In the genomic region with DNA sequence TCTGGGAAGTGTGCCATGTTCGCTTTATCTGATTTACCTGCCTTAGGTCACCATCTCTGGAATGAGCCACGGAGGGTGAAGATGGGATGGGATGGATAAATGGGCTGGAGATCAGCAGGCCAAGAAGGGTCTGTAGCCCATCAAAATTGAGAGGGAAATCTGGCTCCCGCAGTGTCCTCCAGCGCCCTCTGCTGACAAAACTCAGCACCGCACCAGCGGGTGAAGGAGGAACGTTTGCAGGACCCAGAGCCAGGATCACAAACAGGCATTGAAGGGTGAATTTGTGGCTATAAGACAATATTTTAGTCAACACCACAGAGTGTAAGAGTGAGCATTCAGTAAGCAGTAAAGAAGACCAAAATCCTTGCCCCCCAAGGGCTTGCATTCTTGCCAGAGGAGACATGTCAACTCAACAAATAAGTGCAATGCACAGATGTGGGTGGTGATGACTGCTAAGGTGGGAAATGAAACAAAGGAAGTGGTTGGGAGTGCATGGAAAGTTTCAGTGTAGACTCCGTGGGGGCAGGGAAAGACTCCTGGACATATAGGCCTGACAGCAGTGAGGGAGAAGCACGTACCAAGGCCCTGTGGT, we compare ENCODE assay signal across 8 cellular contexts.
DNase-seq lines count a peak whose midpoint lies in the region; ATAC-seq and TF ChIP-seq lines count a peak whose summit lies in the region.

No MANE protein-coding gene starts in this region.

- ATAC-seq in GM18519 (IDR thresholded peaks at IDR 0.05; ENCODE audit: low FRiP score, unreplicated experiment): no peak

- peaks cover 4% of the 10 kb centered on the region for H3K9me3 Mint-ChIP-seq in Calu3 (ENCODE audit: low read depth, unreplicated experiment)
- peaks cover 8% of the 10 kb centered on the region for H3K9me3 Mint-ChIP-seq in mesothelial cell of epicardium

- TF ChIP-seq CTCF in Calu3 (IDR thresholded peaks at IDR 0.05; ENCODE audit: unreplicated experiment) (peak; percentile 48), mesothelial cell of epicardium (IDR thresholded peaks at IDR 0.05; ENCODE audit: unreplicated experiment) (peak; percentile 49)

- H3K4me3 Mint-ChIP-seq in Calu3 (ENCODE audit: low read depth, unreplicated experiment) (no peak overlapping the region), mesothelial cell of epicardium (no peak overlapping the region)

- H3K36me3 Mint-ChIP-seq in Calu3 (ENCODE audit: insufficient read depth, unreplicated experiment) (no peaks in the 10 kb centered on the region), mesothelial cell of epicardium (no peaks in the 10 kb centered on the region)

- CTCF ChIA-PET in Calu3 (lab: Charles Lee) (no interaction called here), HEK293T (lab: Yijun Ruan, JAX) (no interaction called here)

- H3K27me3 Mint-ChIP-seq in Calu3 (ENCODE audit: unreplicated experiment) (peaks cover 27% of the 10 kb centered on the region), mesothelial cell of epicardium (ENCODE audit: low read depth) (peaks cover 12% of the 10 kb centered on the region)

- BruUV-seq in Calu3 (replicated peaks; lab: Mats Ljungman, UMichigan): no TSS peak

- H3K4me1 Mint-ChIP-seq in Calu3 (ENCODE audit: low read depth, unreplicated experiment) (no peaks in the 10 kb centered on the region), mesothelial cell of epicardium (no peaks in the 10 kb centered on the region)

- POLR2A ChIA-PET in HEK293T (lab: Yijun Ruan, JAX): no interaction called here

- intact Hi-C loops in Calu3 (cut with micrococcal nuclease; ENCODE audit: unreplicated experiment): no loop called here

- H3K27ac Mint-ChIP-seq in Calu3 (ENCODE audit: unreplicated experiment) (no peak overlapping the region), mesothelial cell of epicardium (no peak overlapping the region)

- peak; percentile 41 for DNase-seq in Calu3
- DNase-seq in HEK293T (ENCODE audit: extremely low spot score): peak; percentile 51
- peak; percentile 67 for DNase-seq in activated effector memory CD4-positive, alpha-beta T cell treated with anti-CD3 and anti-CD28 coated beads, Interleukin-2, amount 50 U/mL, for 16 hours
- DNase-seq in mesothelial cell of epicardium (ENCODE audit: low spot score in 2 of 2, unreplicated experiment in 2 of 2): no peak
- DNase-seq in COR-L47 (lab: John Stamatoyannopoulos, UW): no peak
- no peak for DNase-seq in NCI-H1694 treated with DMSO at 0.1 percent for 48 hours (lab: John Stamatoyannopoulos, UW)
- DNase-seq in nucleus accumbens (lab: John Stamatoyannopoulos, UW): no peak

TF ChIP-seq in HEK293T, 16 proteins besides CTCF, POLR2A, EP300 and RAD21:
- TF ChIP-seq SP1 (IDR thresholded peaks at IDR 0.05) (no peak), L3MBTL2 (conservative IDR thresholded peaks at IDR 0.05) (0 out of 2 replicates have a peak, but pooled peaks have one; percentile 16)

Comparison
In these comparisons a context has a peak if more than half of its experiments do, and no peak if none do; other contexts are left out.
1. DNase-seq: peak in Calu3 (single experiment), HEK293T (single experiment) and activated effector memory CD4-positive, alpha-beta T cell treated with anti-CD3 and anti-CD28 coated beads, Interleukin-2, amount 50 U/mL, for 16 hours (single experiment); none in mesothelial cell of epicardium (0 of 2), COR-L47 (single experiment), NCI-H1694 treated with DMSO at 0.1 percent for 48 hours (single experiment) and nucleus accumbens (0 of 56).